8 cellular contexts compared by ENCODE assay signal in genomic region chr12:42482820-42483533, GRCh38.
DNase-seq lines count a peak whose midpoint lies in the region; ATAC-seq lines count a peak whose summit lies in the region.

No MANE protein-coding gene starts in this region.

- peak overlapping the region; percentile 78 to 92 for H3K4me3 ChIP-seq in stomach smooth muscle (ENCODE audit: low read length in 2 of 2)

- no peaks in the 10 kb centered on the region for H3K36me3 ChIP-seq in stomach smooth muscle (ENCODE audit: control insufficient read depth in 2 of 2, insufficient read depth in 2 of 2, low read length in 2 of 2)

- peaks cover 11% of the 10 kb centered on the region for H3K4me1 ChIP-seq in stomach smooth muscle (ENCODE audit: control insufficient read depth, insufficient read depth, low read length)

- ATAC-seq in GM18858 (IDR thresholded peaks at IDR 0.05; ENCODE audit: unreplicated experiment) (peak; percentile 59), HG03039 (IDR thresholded peaks at IDR 0.05; ENCODE audit: unreplicated experiment) (peak; percentile 70)

- H3K27me3 ChIP-seq in stomach smooth muscle (ENCODE audit: control insufficient read depth in 1 of 2, insufficient read depth in 2 of 2, low read length in 2 of 2) = no peaks in the 10 kb centered on the region

- H3K27ac ChIP-seq in epithelial cell of prostate (peak overlapping the region; percentile 30), stomach smooth muscle (ENCODE audit: low read length) (peak overlapping the region; percentile 69)

- peak; percentile 92 for DNase-seq in AG20443 (ENCODE audit: low spot score)
- DNase-seq in NCI-H748 treated with DMSO at 0.1 percent for 48 hours (lab: John Stamatoyannopoulos, UW) = peak; percentile 65
- DNase-seq in activated CD8-positive, alpha-beta memory T cell treated with anti-CD3 and anti-CD28 coated beads, Interleukin-2, amount 50 U/mL, for 4 hours = peak; percentile 46
- no peak for DNase-seq in epithelial cell of prostate (ENCODE audit: low read depth, low spot score)
- peak; percentile 60 for DNase-seq in mucosa of gallbladder (ENCODE audit: low spot score)

- H3K9me3 ChIP-seq in stomach smooth muscle (ENCODE audit: control insufficient read depth in 2 of 2, low read length in 2 of 2) = no peaks in the 10 kb centered on the region

- peak overlapping the region; percentile 63 to 66 for H3K9ac ChIP-seq in stomach smooth muscle (ENCODE audit: low read length in 2 of 2)
